In genomic region chr5:103542441-103542840, GRCh38 we compare ENCODE assay signal across 8 cellular contexts.
"Had no signal": no experiment of that assay in that cellular context is flagged by ENCODE, and none has a peak within 500 bp of the region (broad histone marks: within the 10 kb centered on the region; RNA-seq: fewer than 3 reads in every experiment).

No MANE protein-coding gene starts in this region.

- DNase-seq: GM23248, GOT3, H7, HFFc6, KBM-7 had no signal

- H3K9me3 Mint-ChIP-seq: HFFc6, IgD-negative memory B cell had no signal

- H3K36me3 ChIP-seq: HAP-1 had no signal

- H3K4me3 Mint-ChIP-seq: HFFc6, IgD-negative memory B cell had no signal

- H3K27me3 Mint-ChIP-seq: IgD-negative memory B cell had no signal

- H3K9ac ChIP-seq: GM23248 had no signal

- H3K4me1 Mint-ChIP-seq: IgD-negative memory B cell had no signal

- H3K4me1 ChIP-seq: HAP-1 had no signal

- H3K4me3 ChIP-seq: GM23248, HAP-1 had no signal

- H3K36me3 Mint-ChIP-seq: IgD-negative memory B cell had no signal

- FAIRE-seq: HepG2 had no signal

- H3K9me3 ChIP-seq: HAP-1 had no signal

- H3K27ac Mint-ChIP-seq: HFFc6, IgD-negative memory B cell had no signal
